In the genomic region with DNA sequence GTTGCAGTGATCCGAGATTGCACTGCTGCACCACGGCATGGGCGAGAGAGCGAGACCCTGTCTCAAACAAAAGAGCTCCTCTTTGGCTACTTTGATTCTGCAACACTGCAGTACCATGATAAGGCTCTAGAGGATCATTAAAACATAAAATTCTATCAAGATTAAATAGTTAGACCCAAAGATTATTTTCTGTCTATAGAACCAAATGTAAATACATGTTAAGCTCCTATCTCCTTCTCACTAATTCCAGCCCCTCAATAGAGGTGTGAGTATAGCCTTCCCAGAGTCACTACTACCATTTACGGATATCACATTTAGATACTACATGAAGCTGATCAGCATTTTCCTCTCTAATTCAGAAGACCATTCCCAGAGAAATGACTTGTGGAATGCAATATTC, we compare ENCODE assay signal across 19 cellular contexts. TPM values are rescaled to one million over a fixed set of nuclear protein-coding genes. Genes with fewer than 3 reads are reported as not detected.
DNase-seq lines count a peak whose midpoint lies in the region; TF ChIP-seq lines count a peak whose summit lies in the region.
"Had no signal": no experiment of that assay in that cellular context is flagged by ENCODE, and none has a peak within 500 bp of the region (broad histone marks: within the 10 kb centered on the region; RNA-seq: fewer than 3 reads in every experiment).

No MANE protein-coding gene starts in this region.

- no peak overlapping the region for H3K4me3 ChIP-seq in fibroblast of the aortic adventitia (ENCODE audit: low read depth, low read length)
- H3K4me3 ChIP-seq in retinal pigment epithelial cell (ENCODE audit: low read length) = no peak overlapping the region
- H3K4me3 ChIP-seq: GM23248 had no signal

- H3K27ac Mint-ChIP-seq in chondrocyte (ENCODE audit: unreplicated experiment) = no peak overlapping the region
- H3K27ac Mint-ChIP-seq: CD4-positive, alpha-beta memory T cell had no signal

- TF ChIP-seq POLR2A in erythroblast (IDR thresholded peaks at IDR 0.05; ENCODE audit: low read length) = no peak

- H3K9me3 Mint-ChIP-seq in chondrocyte (ENCODE audit: low read depth) = peaks cover 4% of the 10 kb centered on the region

- no peak overlapping the region for H3K4me3 Mint-ChIP-seq in chondrocyte (ENCODE audit: unreplicated experiment)
- H3K4me3 Mint-ChIP-seq: CD4-positive, alpha-beta memory T cell had no signal

- H3K4me1 Mint-ChIP-seq in chondrocyte (ENCODE audit: low read depth) = no peaks in the 10 kb centered on the region
- H3K4me1 Mint-ChIP-seq: CD4-positive, alpha-beta memory T cell had no signal

- DNase-seq in chondrocyte (ENCODE audit: low spot score) (no peak), fibroblast of the aortic adventitia (ENCODE audit: low read depth) (no peak), retinal pigment epithelial cell (ENCODE audit: low read depth) (no peak), erythroblast (lab: John Stamatoyannopoulos, UW) (no peak), NCI-H2107 (lab: John Stamatoyannopoulos, UW) (no peak), pons (ENCODE audit: low spot score) (no peak), HPDE6-E6E7 (ENCODE audit: extremely low spot score) (no peak)
- DNase-seq: C1 segment of cervical spinal cord; Calu3; CD4-positive, alpha-beta memory T cell; COR-L47; DMS53; DMS79 treated with DMSO at 0.1 percent for 48 hours; GM23248; H7; HCEC 1CT had no signal

- H3K27me3 Mint-ChIP-seq in chondrocyte (ENCODE audit: low read depth) = no peaks in the 10 kb centered on the region

- TF ChIP-seq CTCF in chondrocyte (IDR thresholded peaks at IDR 0.05) (peak; percentile 12), fibroblast of the aortic adventitia (IDR thresholded peaks at IDR 0.05; ENCODE audit: insufficient read depth, low read length) (peak; percentile 19), retinal pigment epithelial cell (conservative IDR thresholded peaks at IDR 0.05; ENCODE audit: low read depth, low read length) (peak; percentile 3)

- no peaks in the 10 kb centered on the region for H3K36me3 Mint-ChIP-seq in chondrocyte (ENCODE audit: low read depth)

RNA-seq across cellular contexts. Expression of gene MUC13, which starts 4.3 kb away (rescaled TPM):
- total RNA-seq in chondrocyte (not detected in 3 replicates), fibroblast of the aortic adventitia (ENCODE audit: low replicate concordance) (not detected in 2 replicates)
- total RNA-seq: A172; A673; CD4-positive, alpha-beta memory T cell; H1; H7 had no signal

RNA-seq across cellular contexts. Expression of gene ITGB5, which starts 51.7 kb away (rescaled TPM):
- 498 to 625 TPM (median 501 TPM) in 3 replicates for total RNA-seq in chondrocyte
- 308 and 429 TPM in 2 replicates for total RNA-seq in fibroblast of the aortic adventitia (ENCODE audit: low replicate concordance)
